ENCODE assay signal across 15 cellular contexts in the genomic region with DNA sequence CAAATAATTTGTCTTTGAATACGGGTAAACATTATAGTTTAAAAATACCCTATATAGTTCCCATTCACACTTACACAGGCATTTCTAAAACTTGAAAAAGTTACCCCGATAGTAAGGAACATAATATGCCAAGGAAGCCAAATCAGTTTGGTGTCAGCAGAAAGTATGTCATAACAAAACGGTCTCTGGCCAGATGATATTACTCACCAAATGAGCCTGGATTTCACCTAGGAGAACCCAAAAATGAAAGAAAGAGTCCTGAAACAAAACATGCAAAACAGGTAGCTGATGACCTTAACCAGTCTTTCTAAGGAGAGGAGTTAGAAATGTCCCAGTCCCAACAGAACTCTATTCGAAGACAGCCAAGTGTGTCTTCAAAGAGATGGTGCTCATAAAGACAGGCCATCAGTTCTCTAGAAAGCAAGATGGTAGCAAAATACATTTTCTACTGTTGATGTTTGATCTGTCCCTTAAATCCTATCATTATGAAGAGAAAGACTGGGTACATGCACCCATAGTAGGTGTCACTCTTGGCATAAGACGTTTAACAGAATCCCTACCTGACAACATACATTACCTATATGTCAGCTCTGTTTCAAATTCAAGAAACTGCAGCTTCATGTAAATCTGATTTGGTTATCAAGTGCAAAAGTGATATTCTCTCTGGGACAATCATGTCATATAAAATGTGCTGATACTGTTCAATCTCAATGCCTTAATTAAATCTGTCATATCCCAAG.
"Had no signal": no experiment of that assay in that cellular context is flagged by ENCODE, and none has a peak within 500 bp of the region (broad histone marks: within the 10 kb centered on the region; RNA-seq: fewer than 3 reads in every experiment).

No MANE protein-coding gene starts in this region.

- H2AFZ ChIP-seq: hepatocyte had no signal

- H3K4me1 ChIP-seq: pancreas had no signal

- H3K27me3 ChIP-seq: hepatocyte, left lung, pancreas had no signal

- H3K27ac ChIP-seq: left lung, pancreas, thoracic aorta had no signal

- ATAC-seq: activated T-helper 17 cell treated with anti-CD3 and anti-CD28 coated beads, Interleukin-2, amount 50 U/mL, for 72 hours; esophagus mucosa; left lung; mucosa of descending colon; naive thymus-derived CD4-positive, alpha-beta T cell; pancreas; stimulated activated effector memory CD8-positive, alpha-beta T cell treated with anti-CD3 and anti-CD28 coated beads, Interleukin-12 subunit alpha, Interleukin-12 subunit beta, amount 100 ng/mL, for 72 hours had no signal

- H3K9me3 ChIP-seq: left lung, mucosa of descending colon, pancreas, thoracic aorta had no signal

- DNase-seq: activated CD4-positive, alpha-beta T cell treated with anti-CD3 and anti-CD28 coated beads, Interleukin-2, amount 50 U/mL, for 4 hours; activated CD4-positive, CD25-positive, alpha-beta regulatory T cell treated with anti-CD3 and anti-CD28 coated beads, Interleukin-2, amount 50 U/mL, for 72 hours; activated naive CD4-positive, alpha-beta T cell treated with Interleukin-2 at 50 U/mL for 16 hours; anterior cingulate cortex; kidney; left lung; mammary epithelial cell; mucosa of descending colon; naive thymus-derived CD4-positive, alpha-beta T cell; pancreas had no signal

- H3K4me1 Mint-ChIP-seq: activated T-helper 17 cell treated with anti-CD3 and anti-CD28 coated beads, Interleukin-2, amount 50 U/mL, for 72 hours; naive thymus-derived CD4-positive, alpha-beta T cell; stimulated activated effector memory CD8-positive, alpha-beta T cell treated with anti-CD3 and anti-CD28 coated beads, Interleukin-12 subunit alpha, Interleukin-12 subunit beta, amount 100 ng/mL, for 72 hours had no signal

- H3K27me3 Mint-ChIP-seq: activated T-helper 17 cell treated with anti-CD3 and anti-CD28 coated beads, Interleukin-2, amount 50 U/mL, for 72 hours; naive thymus-derived CD4-positive, alpha-beta T cell had no signal

- H3K4me3 ChIP-seq: hepatocyte, left lung, mucosa of descending colon, pancreas, thoracic aorta had no signal

- H3K27ac Mint-ChIP-seq: activated T-helper 17 cell treated with anti-CD3 and anti-CD28 coated beads, Interleukin-2, amount 50 U/mL, for 72 hours; naive thymus-derived CD4-positive, alpha-beta T cell; stimulated activated effector memory CD8-positive, alpha-beta T cell treated with anti-CD3 and anti-CD28 coated beads, Interleukin-12 subunit alpha, Interleukin-12 subunit beta, amount 100 ng/mL, for 72 hours had no signal

- H3K4me3 Mint-ChIP-seq: activated T-helper 17 cell treated with anti-CD3 and anti-CD28 coated beads, Interleukin-2, amount 50 U/mL, for 72 hours; naive thymus-derived CD4-positive, alpha-beta T cell; stimulated activated effector memory CD8-positive, alpha-beta T cell treated with anti-CD3 and anti-CD28 coated beads, Interleukin-12 subunit alpha, Interleukin-12 subunit beta, amount 100 ng/mL, for 72 hours had no signal

- H3K36me3 ChIP-seq: left lung, pancreas, thoracic aorta had no signal

- H3K4me2 ChIP-seq: hepatocyte had no signal

- H3K36me3 Mint-ChIP-seq: naive thymus-derived CD4-positive, alpha-beta T cell; stimulated activated effector memory CD8-positive, alpha-beta T cell treated with anti-CD3 and anti-CD28 coated beads, Interleukin-12 subunit alpha, Interleukin-12 subunit beta, amount 100 ng/mL, for 72 hours had no signal
